In the genomic region with DNA sequence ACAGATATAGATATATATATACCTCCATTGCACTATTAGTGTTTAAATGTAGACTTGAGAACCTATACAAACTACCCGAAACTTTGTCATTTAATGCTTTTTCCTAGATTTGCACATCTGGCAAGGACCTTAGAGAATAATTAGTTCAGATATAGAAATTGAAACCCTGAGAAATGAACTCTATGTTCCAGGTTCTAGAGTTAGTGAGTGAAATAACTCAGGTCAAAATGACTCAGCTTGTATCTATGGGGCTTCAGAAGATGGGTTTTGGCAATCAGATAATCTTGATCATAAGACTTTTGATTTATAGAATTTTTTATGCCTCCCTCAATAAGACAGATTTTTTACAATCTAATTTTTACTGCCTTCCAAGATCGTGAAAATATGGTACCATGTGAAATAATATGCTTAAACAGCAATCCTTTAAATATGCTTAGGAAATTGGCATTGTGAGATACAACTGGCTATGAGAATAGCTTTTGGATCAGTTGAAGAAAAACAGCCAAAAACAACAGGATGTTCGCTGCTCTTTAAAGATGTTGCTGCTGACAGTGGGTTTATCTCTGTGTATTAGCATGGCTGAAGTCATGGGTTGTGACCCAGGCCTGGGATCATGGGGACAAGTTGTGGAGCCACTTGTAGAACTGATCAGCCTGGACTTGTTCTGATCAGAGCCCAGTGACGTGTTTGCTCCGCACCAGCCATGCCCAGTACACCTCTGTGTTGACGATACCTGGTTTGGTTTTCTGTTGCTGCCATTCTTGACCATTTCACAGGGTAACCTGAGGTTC, we compare ENCODE assay signal across 1 cellular context.
TF ChIP-seq lines count a peak whose summit lies in the region.

No MANE protein-coding gene starts in this region.

TF ChIP-seq in HepG2, 621 proteins besides CTCF, POLR2A, EP300 and RAD21 (continued from another document):
- TF ChIP-seq KLF15 (CRISPR knock-in tag; IDR thresholded peaks at IDR 0.05; ENCODE audit: borderline replicate concordance) = no peak
- TF ChIP-seq ZNF543 (CRISPR knock-in tag; IDR thresholded peaks at IDR 0.05) = no peak
- no peak for TF ChIP-seq ZNF709 (CRISPR knock-in tag; IDR thresholded peaks at IDR 0.05)
- TF ChIP-seq, protein P1, sequence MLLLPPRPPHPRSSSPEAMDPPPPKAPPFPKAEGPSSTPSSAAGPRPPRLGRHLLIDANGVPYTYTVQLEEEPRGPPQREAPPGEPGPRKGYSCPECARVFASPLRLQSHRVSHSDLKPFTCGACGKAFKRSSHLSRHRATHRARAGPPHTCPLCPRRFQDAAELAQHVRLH (CRISPR knock-in tag; IDR thresholded peaks at IDR 0.05; ENCODE audit: borderline replicate concordance, low read depth) = no peak
- TF ChIP-seq ZNF530 (CRISPR knock-in tag; IDR thresholded peaks at IDR 0.05; ENCODE audit: low read depth) = no peak
- no peak for TF ChIP-seq MEF2D (CRISPR knock-in tag; IDR thresholded peaks at IDR 0.05)
- TF ChIP-seq NCOA1 (CRISPR knock-in tag; IDR thresholded peaks at IDR 0.05) = no peak
- TF ChIP-seq, protein P2, sequence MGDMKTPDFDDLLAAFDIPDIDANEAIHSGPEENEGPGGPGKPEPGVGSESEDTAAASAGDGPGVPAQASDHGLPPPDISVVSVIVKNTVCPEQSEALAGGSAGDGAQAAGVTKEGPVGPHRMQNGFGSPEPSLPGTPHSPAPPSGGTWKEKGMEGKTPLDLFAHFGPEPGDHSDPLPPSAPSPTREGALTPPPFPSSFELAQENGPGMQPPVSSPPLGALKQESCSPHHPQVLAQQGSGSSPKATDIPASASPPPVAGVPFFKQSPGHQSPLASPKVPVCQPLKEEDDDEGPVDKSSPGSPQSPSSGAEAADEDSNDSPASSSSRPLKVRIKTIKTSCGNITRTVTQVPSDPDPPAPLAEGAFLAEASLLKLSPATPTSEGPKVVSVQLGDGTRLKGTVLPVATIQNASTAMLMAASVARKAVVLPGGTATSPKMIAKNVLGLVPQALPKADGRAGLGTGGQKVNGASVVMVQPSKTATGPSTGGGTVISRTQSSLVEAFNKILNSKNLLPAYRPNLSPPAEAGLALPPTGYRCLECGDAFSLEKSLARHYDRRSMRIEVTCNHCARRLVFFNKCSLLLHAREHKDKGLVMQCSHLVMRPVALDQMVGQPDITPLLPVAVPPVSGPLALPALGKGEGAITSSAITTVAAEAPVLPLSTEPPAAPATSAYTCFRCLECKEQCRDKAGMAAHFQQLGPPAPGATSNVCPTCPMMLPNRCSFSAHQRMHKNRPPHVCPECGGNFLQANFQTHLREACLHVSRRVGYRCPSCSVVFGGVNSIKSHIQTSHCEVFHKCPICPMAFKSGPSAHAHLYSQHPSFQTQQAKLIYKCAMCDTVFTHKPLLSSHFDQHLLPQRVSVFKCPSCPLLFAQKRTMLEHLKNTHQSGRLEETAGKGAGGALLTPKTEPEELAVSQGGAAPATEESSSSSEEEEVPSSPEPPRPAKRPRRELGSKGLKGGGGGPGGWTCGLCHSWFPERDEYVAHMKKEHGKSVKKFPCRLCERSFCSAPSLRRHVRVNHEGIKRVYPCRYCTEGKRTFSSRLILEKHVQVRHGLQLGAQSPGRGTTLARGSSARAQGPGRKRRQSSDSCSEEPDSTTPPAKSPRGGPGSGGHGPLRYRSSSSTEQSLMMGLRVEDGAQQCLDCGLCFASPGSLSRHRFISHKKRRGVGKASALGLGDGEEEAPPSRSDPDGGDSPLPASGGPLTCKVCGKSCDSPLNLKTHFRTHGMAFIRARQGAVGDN (CRISPR knock-in tag; IDR thresholded peaks at IDR 0.05) = no peak
- TF ChIP-seq ZNF281 (CRISPR knock-in tag; IDR thresholded peaks at IDR 0.05; ENCODE audit: borderline replicate concordance) = no peak
- TF ChIP-seq, protein P3, sequence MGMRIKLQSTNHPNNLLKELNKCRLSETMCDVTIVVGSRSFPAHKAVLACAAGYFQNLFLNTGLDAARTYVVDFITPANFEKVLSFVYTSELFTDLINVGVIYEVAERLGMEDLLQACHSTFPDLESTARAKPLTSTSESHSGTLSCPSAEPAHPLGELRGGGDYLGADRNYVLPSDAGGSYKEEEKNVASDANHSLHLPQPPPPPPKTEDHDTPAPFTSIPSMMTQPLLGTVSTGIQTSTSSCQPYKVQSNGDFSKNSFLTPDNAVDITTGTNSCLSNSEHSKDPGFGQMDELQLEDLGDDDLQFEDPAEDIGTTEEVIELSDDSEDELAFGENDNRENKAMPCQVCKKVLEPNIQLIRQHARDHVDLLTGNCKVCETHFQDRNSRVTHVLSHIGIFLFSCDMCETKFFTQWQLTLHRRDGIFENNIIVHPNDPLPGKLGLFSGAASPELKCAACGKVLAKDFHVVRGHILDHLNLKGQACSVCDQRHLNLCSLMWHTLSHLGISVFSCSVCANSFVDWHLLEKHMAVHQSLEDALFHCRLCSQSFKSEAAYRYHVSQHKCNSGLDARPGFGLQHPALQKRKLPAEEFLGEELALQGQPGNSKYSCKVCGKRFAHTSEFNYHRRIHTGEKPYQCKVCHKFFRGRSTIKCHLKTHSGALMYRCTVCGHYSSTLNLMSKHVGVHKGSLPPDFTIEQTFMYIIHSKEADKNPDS (CRISPR knock-in tag; IDR thresholded peaks at IDR 0.05) = no peak
- TF ChIP-seq NFRKB (IDR thresholded peaks at IDR 0.05) = no peak
- TF ChIP-seq DR1 (CRISPR knock-in tag; IDR thresholded peaks at IDR 0.05) = no peak
TF ChIP-seq in HepG2: peak in this region for 0.
